ENCODE assay signal across 33 cellular contexts in the genomic region with DNA sequence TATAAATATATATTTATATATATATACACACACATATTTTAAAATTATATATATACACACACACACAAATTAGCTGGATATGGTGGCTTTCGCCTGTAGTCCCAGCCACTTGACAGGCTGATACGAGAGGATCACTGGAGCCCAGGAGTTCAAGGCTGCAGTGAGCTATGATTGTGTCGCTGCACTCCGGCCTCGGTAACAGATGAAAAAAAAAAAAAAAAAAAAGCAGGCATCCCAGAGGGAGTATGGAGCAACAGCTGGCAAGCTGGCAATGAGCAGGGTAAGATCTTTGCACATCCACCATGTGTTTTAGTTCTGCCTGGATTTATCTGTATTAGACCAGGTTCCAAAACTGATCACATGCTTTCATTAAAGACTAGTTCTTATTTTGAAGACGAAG.
"Had no signal": no experiment of that assay in that cellular context is flagged by ENCODE, and none has a peak within 500 bp of the region (broad histone marks: within the 10 kb centered on the region; RNA-seq: fewer than 3 reads in every experiment).

No MANE protein-coding gene starts in this region.

- H3K4me1 ChIP-seq: gastrocnemius medialis, pancreas, prostate gland, sigmoid colon, uterus had no signal

- ATAC-seq: effector memory CD8-positive, alpha-beta T cell; gastrocnemius medialis; naive thymus-derived CD8-positive, alpha-beta T cell; stimulated activated memory B cell treated with anti-CD40 and anti-IgM and Interleukin-4, amounts not matched to agents 10 μg/mL and 1 μg/mL and 100 μg/mL, for 72 hours; stimulated activated naive CD8-positive, alpha-beta T cell treated with anti-CD3 and anti-CD28 coated beads, Interleukin-15, amount 100 ng/mL, for 72 hours had no signal

- H3K27me3 ChIP-seq: brain microvascular endothelial cell, dorsolateral prefrontal cortex, gastrocnemius medialis, hepatocyte, pancreas, sigmoid colon, uterus had no signal

- H3K79me2 ChIP-seq: hepatocyte had no signal

- H3K4me2 ChIP-seq: hepatocyte, smooth muscle cell had no signal

- FAIRE-seq: astrocyte had no signal

- H3K27ac ChIP-seq: brain microvascular endothelial cell, coronary artery, dorsolateral prefrontal cortex, gastrocnemius medialis, hepatocyte, pancreas, prostate gland, sigmoid colon, uterus, WERI-Rb-1 had no signal

- H3K9me3 ChIP-seq: gastrocnemius medialis, pancreas, prostate gland, sigmoid colon, uterus had no signal

- H3K4me3 ChIP-seq: coronary artery, dorsolateral prefrontal cortex, gastrocnemius medialis, hepatocyte, pancreas, prostate gland, sigmoid colon, smooth muscle cell, uterus had no signal

- DNase-seq: activated CD4-positive, alpha-beta memory T cell treated with anti-CD3 and anti-CD28 coated beads for 36 hours; activated CD4-positive, alpha-beta T cell treated with anti-CD3 and anti-CD28 coated beads, Interleukin-2, amount 10 ng/mL, durations not matched to agents 24 days and 14 days; activated CD4-positive, CD25-positive, alpha-beta regulatory T cell treated with anti-CD3 and anti-CD28 coated beads, Interleukin-2, amount 50 U/mL, for 72 hours; activated CD8-positive, alpha-beta memory T cell treated with anti-CD3 and anti-CD28 coated beads, Interleukin-2, amount 50 U/mL, for 4 hours; activated gamma-delta T cell; activated naive CD4-positive, alpha-beta T cell treated with anti-CD3 and anti-CD28 coated beads, Interleukin-2, amount 10 ng/mL, durations not matched to agents 7 days and 5 days; activated naive CD8-positive, alpha-beta T cell treated with anti-CD3 and anti-CD28 coated beads, Interleukin-2, amount 10 ng/mL, durations not matched to agents 7 days and 5 days; activated T-cell treated with anti-CD3 and anti-CD28 coated beads, Interleukin-2, amount 50 U/mL, for 1 hour; amniotic stem cell; brain microvascular endothelial cell; dorsolateral prefrontal cortex; effector memory CD8-positive, alpha-beta T cell; erythroblast; gastrocnemius medialis; islet precursor cell; naive thymus-derived CD8-positive, alpha-beta T cell; nucleus accumbens; pancreas; retina; sigmoid colon; stimulated activated CD4-positive, alpha-beta T cell treated with anti-CD3 and anti-CD28 coated beads, Interleukin-1b, Interleukin-23, amount 100 ng/mL, for 48 hours; stimulated activated CD4-positive, alpha-beta T cell treated with anti-CD3 and anti-CD28 coated beads, Interleukin-4, amount 100 ng/mL, for 4 hours; stimulated activated CD8-positive, alpha-beta memory T cell treated with anti-CD3 and anti-CD28 coated beads, Interleukin-4, amount 100 ng/mL, for 48 hours; stimulated activated naive CD8-positive, alpha-beta T cell treated with anti-CD3 and anti-CD28 coated beads, Interleukin-15, amount 100 ng/mL, for 72 hours; substantia nigra; uterus; WERI-Rb-1 had no signal

- H2AFZ ChIP-seq: hepatocyte had no signal

- H3K36me3 ChIP-seq: brain microvascular endothelial cell, gastrocnemius medialis, pancreas, prostate gland, sigmoid colon, uterus, WERI-Rb-1 had no signal
